In genomic region chr19:40671404-40671803, GRCh38 we compare ENCODE assay signal across 26 cellular contexts. TPM values are rescaled to one million over a fixed set of nuclear protein-coding genes. Genes with fewer than 3 reads are reported as not detected.
A peak's percentile ranks its signal among the peaks of the same experiment; 100 is the strongest.
DNase-seq lines count a peak whose midpoint lies in the region; ATAC-seq and TF ChIP-seq lines count a peak whose summit lies in the region.
"Had no signal": no experiment of that assay in that cellular context is flagged by ENCODE, and none has a peak within 500 bp of the region (broad histone marks: within the 10 kb centered on the region; RNA-seq: fewer than 3 reads in every experiment).

No MANE protein-coding gene starts in this region.

- no peak overlapping the region for H2BK5ac ChIP-seq in trophoblast cell (ENCODE audit: low read depth, low read length, poor library complexity)

- no peak overlapping the region for H3K9ac ChIP-seq in trophoblast cell (ENCODE audit: low read length)

- H3K23ac ChIP-seq in trophoblast cell (ENCODE audit: low read length): no peak overlapping the region

- H3K36me3 ChIP-seq in heart right ventricle (peaks cover 4 to 98% (median 48%) of the 10 kb centered on the region in 9 donors), trophoblast cell (ENCODE audit: control insufficient read depth in 1 of 2, insufficient read depth in 2 of 2, low read length in 2 of 2) (peaks cover 54 to 74% of the 10 kb centered on the region in 2 experiments)

- no peak overlapping the region for H3K4me3 ChIP-seq in dorsolateral prefrontal cortex
- no peak overlapping the region for H3K4me3 ChIP-seq in heart right ventricle
- no peak overlapping the region for H3K4me3 ChIP-seq in trophoblast cell (ENCODE audit: low read depth, low read length)
- H3K4me3 ChIP-seq: left lung, MG63, suprapubic skin had no signal

- WGBS in heart right ventricle, 2 donors: 48 to 63% methylated on average over 9 of the region's 9 CpGs
- no CpG with 5 or more reads among the region's 9 CpGs for WGBS in trophoblast cell (ENCODE audit: extremely low coverage, insufficient coverage, insufficient read length)

- H4K91ac ChIP-seq in trophoblast cell (ENCODE audit: low read depth, low read length): no peak overlapping the region

- H3K4ac ChIP-seq in trophoblast cell (ENCODE audit: low read depth, low read length): no peak overlapping the region

- H2BK120ac ChIP-seq in trophoblast cell (ENCODE audit: insufficient read depth, low read length, poor library complexity): no peak overlapping the region

- no peak overlapping the region for H3K14ac ChIP-seq in trophoblast cell (ENCODE audit: low read length)

- H3K4me1 ChIP-seq in heart right ventricle (peaks cover 0 to 14% (median 3%) of the 10 kb centered on the region in 9 donors), trophoblast cell (ENCODE audit: control insufficient read depth in 1 of 2, insufficient read depth in 2 of 2, low read length in 2 of 2) (no peaks in the 10 kb centered on the region)
- H3K4me1 ChIP-seq: left lung had no signal

- no peak overlapping the region for H4K12ac ChIP-seq in trophoblast cell (ENCODE audit: low read depth, low read length)

- H3K27me3 ChIP-seq in dorsolateral prefrontal cortex (no peaks in the 10 kb centered on the region), heart right ventricle (no peaks in the 10 kb centered on the region), trophoblast cell (ENCODE audit: insufficient read depth, low read length) (no peaks in the 10 kb centered on the region)
- H3K27me3 ChIP-seq: left lung, MG63, suprapubic skin had no signal

- H2BK12ac ChIP-seq in trophoblast cell (ENCODE audit: low read length): no peak overlapping the region

- H3K79me1 ChIP-seq in trophoblast cell (ENCODE audit: low read length): no peaks in the 10 kb centered on the region

- no peak for TF ChIP-seq CTCF in dorsolateral prefrontal cortex (IDR thresholded peaks at IDR 0.05 in 54 of 56, conservative IDR thresholded peaks at IDR 0.05 in 2 of 56; ENCODE audit: low read depth in 1 of 56, partially characterized antibody in 56 of 56)
- TF ChIP-seq CTCF in heart right ventricle (IDR thresholded peaks at IDR 0.05): no peak

- DNase-seq in Ammon's horn (ENCODE audit: low spot score) (peak; percentile 80), dorsolateral prefrontal cortex (peak in 9 of 10 donors; percentile 50 to 85 (median 74)), heart right ventricle (peak in 1 of 2 donors; percentile 42), trophoblast cell (peak; percentile 92 to 95), NCI-H1105 (lab: John Stamatoyannopoulos, UW) (no peak), foreskin melanocyte (no peak), LoVo (ENCODE audit: low spot score) (no peak)
- DNase-seq: activated CD4-positive, alpha-beta T cell treated with anti-CD3 and anti-CD28 coated beads, Interleukin-2, amount 50 U/mL, for 1 hour; activated CD4-positive, CD25-positive, alpha-beta regulatory T cell; activated CD8-positive, alpha-beta memory T cell treated with anti-CD3 and anti-CD28 coated beads, Interleukin-2, amount 10 ng/mL, durations not matched to agents 7 days and 5 days; activated naive CD8-positive, alpha-beta T cell treated with anti-CD3 and anti-CD28 coated beads, Interleukin-2, amount 50 U/mL, for 24 hours; activated T-cell treated with anti-CD3 and anti-CD28 coated beads, Interleukin-2, amount 50 U/mL, for 4 hours; CD8-positive, alpha-beta memory T cell; KG1; left lung; MG63; midbrain; naive thymus-derived CD8-positive, alpha-beta T cell; NCI-H1930; NCI-H526; NK-92 treated with Interleukin-12 subunit alpha and Interleukin-12 subunit beta, amount 100 ng/mL, for 24 hours; stimulated activated naive CD4-positive, alpha-beta T cell treated with Interleukin-2 at 50 U/mL for 16 hours; T-helper 17 cell had no signal

- intact Hi-C loops in dorsolateral prefrontal cortex (cut with DNase I) (loop anchor here (1.0 kb wide), 2 partner anchors 8 to 44 kb away; no protein-coding TSS in a partner anchor), heart right ventricle (cut with DNase I) (loop anchor here in 1 of 10 donors (5.0 kb wide), 1 partner anchor 71 kb away; no protein-coding TSS in a partner anchor)

- H2AK5ac ChIP-seq in trophoblast cell (ENCODE audit: low read length): no peak overlapping the region

- peak; percentile 13 to 93 (median 84) for ATAC-seq in heart right ventricle
- ATAC-seq in GM19463 (IDR thresholded peaks at IDR 0.05; ENCODE audit: unreplicated experiment): no peak
- ATAC-seq: activated CD8-positive, alpha-beta memory T cell treated with anti-CD3 and anti-CD28 coated beads, Interleukin-2, amount 10 ng/mL, durations not matched to agents 7 days and 5 days; activated naive CD8-positive, alpha-beta T cell treated with anti-CD3 and anti-CD28 coated beads, Interleukin-2, amount 50 U/mL, for 24 hours; activated T-cell treated with anti-CD3 and anti-CD28 coated beads, Interleukin-2, amount 50 U/mL, for 4 hours; left lung; naive thymus-derived CD8-positive, alpha-beta T cell; SK-N-SH treated with all-trans-retinoic acid at 6 μM for 48 hours; T-helper 17 cell had no signal

- H3K9me3 ChIP-seq in heart right ventricle: no peaks in the 10 kb centered on the region
- H3K9me3 ChIP-seq in trophoblast cell (ENCODE audit: insufficient read depth, low read depth, low read length): peaks cover 3% of the 10 kb centered on the region
- H3K9me3 ChIP-seq: MG63, suprapubic skin had no signal

- no peak overlapping the region for H4K8ac ChIP-seq in trophoblast cell (ENCODE audit: low read depth, low read length)

- H3K27ac ChIP-seq in dorsolateral prefrontal cortex (peak overlapping the region in 8 of 59 donors; percentile 12 to 63 (median 42)), heart right ventricle (peak overlapping the region in 7 of 10 donors; percentile 22 to 67 (median 50)), trophoblast cell (ENCODE audit: low read depth, low read length) (no peak overlapping the region)
- H3K27ac ChIP-seq: left lung, suprapubic skin had no signal

- H3K4me2 ChIP-seq in trophoblast cell (ENCODE audit: low read length): no peak overlapping the region

- no peak overlapping the region for H3K18ac ChIP-seq in trophoblast cell (ENCODE audit: low read length)

- H2AFZ ChIP-seq in trophoblast cell (ENCODE audit: insufficient read depth, low read length, poor library complexity): no peak overlapping the region

- H3K79me2 ChIP-seq in trophoblast cell (ENCODE audit: control insufficient read depth, insufficient read depth, low read length, poor library complexity): no peaks in the 10 kb centered on the region

RNA-seq across cellular contexts. Expression of gene NUMBL, which starts 19.0 kb away (rescaled TPM):
- total RNA-seq in dorsolateral prefrontal cortex: 100 to 1,000 TPM in 33 of 120 experiments, 10 to 100 TPM in 87; 35.4 to 140 (median 89.4) TPM
- total RNA-seq in heart right ventricle: 10 to 100 TPM in 5 of 10 donors, 1 to 10 TPM in 5; 7.1 to 15.3 (median 10.0) TPM
- 10 to 100 TPM; 11.2 to 14.0 TPM for polyA plus RNA-seq in heart right ventricle
- 20.5 and 21.5 TPM in 2 replicates for polyA plus RNA-seq in trophoblast cell (2013)

RNA-seq across cellular contexts. Expression of gene COQ8B, which starts 45.3 kb away (rescaled TPM):
- total RNA-seq in dorsolateral prefrontal cortex (10 to 100 TPM; 22.8 to 64.2 (median 35.5) TPM), heart right ventricle (10 to 100 TPM; 17.9 to 34.3 (median 27.3) TPM)
- polyA plus RNA-seq in heart right ventricle: 10 to 100 TPM; 26.3 to 34.4 TPM
- 14.4 and 14.9 TPM in 2 replicates for polyA plus RNA-seq in trophoblast cell (2013)

RNA-seq across cellular contexts. Expression of gene ITPKC, which starts 45.5 kb away (rescaled TPM):
- total RNA-seq in dorsolateral prefrontal cortex (10 to 100 TPM in 91 of 120 experiments, 1 to 10 TPM in 29; 6.6 to 73.8 (median 12.0) TPM), heart right ventricle (10 to 100 TPM in 3 of 10 donors, 1 to 10 TPM in 7; 6.2 to 15.3 (median 9.1) TPM)
- polyA plus RNA-seq in heart right ventricle: 10 to 100 TPM; 16.8 to 17.3 TPM
- 13.1 and 13.5 TPM in 2 replicates for polyA plus RNA-seq in trophoblast cell (2013)

Comparison
In these comparisons a context has a peak if more than half of its experiments do, and no peak if none do; other contexts are left out.
1. DNase-seq: peak in Ammon's horn (single experiment), dorsolateral prefrontal cortex (9 of 10) and trophoblast cell (2 of 2); none in NCI-H1105 (single experiment), foreskin melanocyte (single experiment) and LoVo (single experiment).